ENCODE assay signal across 29 cellular contexts in the genomic region with DNA sequence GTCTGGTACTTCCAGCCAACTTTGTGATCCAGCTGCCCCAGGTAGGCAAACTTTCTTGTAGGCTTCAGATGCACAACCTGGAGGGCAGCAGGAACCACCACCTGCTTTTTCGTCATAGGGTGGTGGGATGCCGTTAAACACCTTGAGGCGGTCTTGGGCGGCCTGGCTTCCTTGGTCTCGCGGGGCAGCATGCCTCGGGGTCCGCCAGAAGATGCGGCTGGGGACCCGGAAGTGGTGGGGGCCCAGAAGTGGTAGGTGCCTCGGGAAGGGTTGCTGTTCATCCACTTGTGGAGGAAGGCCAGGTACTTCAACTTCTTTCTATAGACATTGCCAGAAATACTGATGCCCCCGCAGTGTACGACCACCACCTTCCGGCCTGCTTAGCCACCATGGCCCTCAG.
"Had no signal": no experiment of that assay in that cellular context is flagged by ENCODE, and none has a peak within 500 bp of the region (broad histone marks: within the 10 kb centered on the region; RNA-seq: fewer than 3 reads in every experiment).

No MANE protein-coding gene starts in this region.

- H3K9me3 Mint-ChIP-seq: dendritic cell treated with granulocyte-macrophage colony-stimulating factor and Interleukin-4, amounts not matched to agents 40 ng/mL and 50 ng/mL, for 4 days; effector memory CD8-positive, alpha-beta T cell; endodermal cell; mesothelial cell of epicardium; naive B cell had no signal

- H3K27me3 Mint-ChIP-seq: dendritic cell treated with granulocyte-macrophage colony-stimulating factor and Interleukin-4, amounts not matched to agents 40 ng/mL and 50 ng/mL, for 4 days; effector memory CD8-positive, alpha-beta T cell; naive B cell had no signal

- DNase-seq: effector CD4-positive, alpha-beta T cell; effector memory CD8-positive, alpha-beta T cell; endodermal cell; erythroblast; esophagus squamous epithelium; foreskin fibroblast; foreskin melanocyte; gastrocnemius medialis; glutamatergic neuron; head of caudate nucleus; heart right ventricle; hippocampal formation; kidney glomerular epithelial cell; left colon; left ventricle myocardium inferior; lower lobe of right lung; mesenchymal stem cell; naive B cell had no signal

- H3K27ac ChIP-seq: coronary artery, epithelial cell of prostate, esophagus squamous epithelium, gastrocnemius medialis, heart right ventricle, left ventricle myocardium inferior, lower lobe of right lung had no signal

- ATAC-seq: effector memory CD8-positive, alpha-beta T cell; esophagus mucosa; gastrocnemius medialis; heart right ventricle; left colon; left lobe of liver; lower lobe of right lung; mucosa of descending colon had no signal

- H3K36me3 ChIP-seq: gastrocnemius medialis, lower lobe of right lung had no signal

- FAIRE-seq: colon, endometrium, islet of Langerhans, keratinocyte had no signal

- H3K9me3 ChIP-seq: esophagus squamous epithelium, gastrocnemius medialis, heart right ventricle, left ventricle myocardium inferior, lower lobe of right lung, mucosa of descending colon had no signal

- H3K4me1 Mint-ChIP-seq: mesothelial cell of epicardium had no signal

- H3K27me3 ChIP-seq: esophagus squamous epithelium, gastrocnemius medialis, heart right ventricle had no signal

- H3K4me3 ChIP-seq: coronary artery, esophagus squamous epithelium, gastrocnemius medialis, heart right ventricle, left ventricle myocardium inferior, lower lobe of right lung, mucosa of descending colon had no signal

- H3K4me3 Mint-ChIP-seq: dendritic cell treated with granulocyte-macrophage colony-stimulating factor and Interleukin-4, amounts not matched to agents 40 ng/mL and 50 ng/mL, for 4 days; effector memory CD8-positive, alpha-beta T cell; endodermal cell; mesothelial cell of epicardium had no signal

- H3K27ac Mint-ChIP-seq: dendritic cell treated with granulocyte-macrophage colony-stimulating factor and Interleukin-4, amounts not matched to agents 40 ng/mL and 50 ng/mL, for 4 days; effector memory CD8-positive, alpha-beta T cell; endodermal cell; mesothelial cell of epicardium had no signal

- H3K4me1 ChIP-seq: lower lobe of right lung had no signal
